In genomic region chr1:827221-828063, GRCh38 we compare ENCODE assay signal across 8 cellular contexts.
DNase-seq lines count a peak whose midpoint lies in the region; ATAC-seq, FAIRE-seq and TF ChIP-seq lines count a peak whose summit lies in the region.
"Not testable (repeated sequence)": the region's sequence is repeated elsewhere in the genome, so short reads cannot be mapped to it uniquely, and the experiment has no call there.

No MANE protein-coding gene starts in this region.

- peaks cover 14% of the 10 kb centered on the region for H3K4me1 ChIP-seq in cardiac muscle cell (ENCODE audit: low read depth)
- H3K4me1 ChIP-seq in pancreas, result not testable (repeated sequence)
- H3K4me1 ChIP-seq in tibial artery, result peaks cover 0 to 26% (median 2%) of the 10 kb centered on the region in 4 donors

- not testable (repeated sequence) for H3K9me3 Mint-ChIP-seq in activated naive CD8-positive, alpha-beta T cell treated with anti-CD3 and anti-CD28 coated beads for 36 hours

- peak overlapping the region; percentile 76 for H3K4me3 ChIP-seq in GM12864 (ENCODE audit: low read depth, low read length)
- peak overlapping the region; percentile 67 for H3K4me3 ChIP-seq in cardiac muscle cell
- peak overlapping the region; percentile 33 to 56 (median 46) for H3K4me3 ChIP-seq in pancreas
- peak overlapping the region; percentile 64 to 67 for H3K4me3 ChIP-seq in tibial artery

- 0 to 1% methylated on average over 37 to 71 of the region's 105 CpGs for WGBS in pancreas, 2 donors

- not testable (repeated sequence) for H3K27me3 Mint-ChIP-seq in activated naive CD8-positive, alpha-beta T cell treated with anti-CD3 and anti-CD28 coated beads for 36 hours

- peaks cover 25% of the 10 kb centered on the region for H3K4me1 Mint-ChIP-seq in activated naive CD8-positive, alpha-beta T cell treated with anti-CD3 and anti-CD28 coated beads for 36 hours

- intact Hi-C loops in pancreas (cut with DNase I); tibial artery (cut with DNase I; ENCODE audit: low total_unique reads): not testable (repeated sequence)

- ATAC-seq in HG02623 (IDR thresholded peaks at IDR 0.05; ENCODE audit: unreplicated experiment), result peak; percentile 74
- ATAC-seq in pancreas, result peak; percentile 95 to 97 (median 96)

- FAIRE-seq in pancreas (lab: Jason Lieb, UNC), result not testable (repeated sequence)

- H3K27ac ChIP-seq in cardiac muscle cell (peak overlapping the region; percentile 93), pancreas (peak overlapping the region; percentile 68 to 89 (median 79)), tibial artery (peak overlapping the region; percentile 91)

- DNase-seq in GM12864 (ENCODE audit: low read depth) (peak; percentile 60), NCI-H1092 (lab: John Stamatoyannopoulos, UW) (peak; percentile 86), SKM-1 treated with dmso at 0.1 percent for 144 hours (lab: John Stamatoyannopoulos, UW; ENCODE audit: unreplicated experiment) (peak; percentile 70), cardiac muscle cell (ENCODE audit: low read depth in 1 of 2, low spot score in 1 of 2) (peak; percentile 89 to 94), pancreas (peak; percentile 90 to 99 (median 97)), tibial artery (peak; percentile 97 to 98)
- DNase-seq in activated naive CD8-positive, alpha-beta T cell treated with anti-CD3 and anti-CD28 coated beads for 36 hours, result peak; percentile 94

- not testable (repeated sequence) for TF ChIP-seq CTCF in GM12864 (IDR thresholded peaks at IDR 0.05; ENCODE audit: low read depth, low read length, missing control alignments); cardiac muscle cell (IDR thresholded peaks at IDR 0.05; ENCODE audit: low read depth, low read length); pancreas (IDR thresholded peaks at IDR 0.05); tibial artery (IDR thresholded peaks at IDR 0.05)

- H3K27ac Mint-ChIP-seq in activated naive CD8-positive, alpha-beta T cell treated with anti-CD3 and anti-CD28 coated beads for 36 hours, result peak overlapping the region; percentile 92

- not testable (repeated sequence) for H3K36me3 Mint-ChIP-seq in activated naive CD8-positive, alpha-beta T cell treated with anti-CD3 and anti-CD28 coated beads for 36 hours

- H3K9me3 ChIP-seq in cardiac muscle cell (ENCODE audit: low read depth); pancreas; tibial artery: not testable (repeated sequence)

- H3K36me3 ChIP-seq in cardiac muscle cell, pancreas, tibial artery: not testable (repeated sequence)

- H3K4me3 Mint-ChIP-seq in activated naive CD8-positive, alpha-beta T cell treated with anti-CD3 and anti-CD28 coated beads for 36 hours, result peak overlapping the region; percentile 92

- not testable (repeated sequence) for H3K27me3 ChIP-seq in cardiac muscle cell, pancreas, tibial artery

Comparison
In these comparisons a context has a peak if more than half of its experiments do, and no peak if none do; other contexts are left out.
1. Peak in every context shown above with its lines: DNase-seq, ATAC-seq, H3K4me3 ChIP-seq and H3K27ac ChIP-seq.